9 cellular contexts compared by ENCODE assay signal in genomic region chr3:33678073-33678472, GRCh38.
"Had no signal": no experiment of that assay in that cellular context is flagged by ENCODE, and none has a peak within 500 bp of the region (broad histone marks: within the 10 kb centered on the region; RNA-seq: fewer than 3 reads in every experiment).

No MANE protein-coding gene starts in this region.

- H3K27ac Mint-ChIP-seq: IgD-negative memory B cell had no signal

- H3K4me3 Mint-ChIP-seq: IgD-negative memory B cell had no signal

- H3K27ac ChIP-seq: HL-60, KMS-11 had no signal

- DNase-seq: IMR-90, KBM-7, KG1 had no signal

- H3K4me3 ChIP-seq: K562 had no signal

- FAIRE-seq: HepG2, HTR-8/SVneo, K562 had no signal

- ATAC-seq: HepG2, K562 had no signal

- H3K27me3 Mint-ChIP-seq: IgD-negative memory B cell had no signal
